Comparison of ENCODE assay signal across 8 cellular contexts in the genomic region with DNA sequence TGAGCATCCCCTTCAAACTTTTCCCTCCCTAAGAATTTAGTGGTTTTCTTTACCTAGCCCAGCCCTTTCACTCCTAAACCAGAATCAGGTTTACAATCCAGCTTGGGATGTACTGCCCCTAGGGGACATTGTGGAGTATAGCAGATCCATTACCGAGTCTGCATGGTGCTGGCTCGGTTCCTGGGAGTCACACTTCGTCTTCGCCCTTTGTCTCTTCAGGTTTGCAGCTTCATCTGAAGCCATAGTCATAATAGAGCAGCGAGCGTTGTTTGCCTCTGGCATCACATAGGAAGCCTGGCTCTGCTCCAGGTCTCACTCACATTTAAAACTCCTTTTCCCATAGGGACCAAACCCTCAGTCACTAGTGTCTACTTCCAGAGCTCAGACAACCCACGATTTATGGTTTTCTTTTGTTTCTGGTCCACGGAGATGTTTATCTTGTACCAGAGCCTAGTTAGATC. TPM values are rescaled to one million over a fixed set of nuclear protein-coding genes. Genes with fewer than 3 reads are reported as not detected.
DNase-seq lines count a peak whose midpoint lies in the region; ATAC-seq and TF ChIP-seq lines count a peak whose summit lies in the region.

No MANE protein-coding gene starts in this region.

- H3K79me2 ChIP-seq in MM.1S (ENCODE audit: low read length), result no peaks in the 10 kb centered on the region

- H3K4me1 Mint-ChIP-seq in osteocyte (ENCODE audit: unreplicated experiment), result peaks cover 12% of the 10 kb centered on the region

- no peak overlapping the region for H3K9ac ChIP-seq in MM.1S (ENCODE audit: low read length)

- TF ChIP-seq CTCF in AG04450 (IDR thresholded peaks at IDR 0.05; ENCODE audit: low read depth, low read length) (peak; percentile 85), GM13976 (IDR thresholded peaks at IDR 0.05; ENCODE audit: borderline replicate concordance, control extremely low read depth, extremely low read depth, insufficient read depth, missing control alignments) (peak; percentile 58), MM.1S (IDR thresholded peaks at IDR 0.05; ENCODE audit: low read length) (peak; percentile 77), osteocyte (IDR thresholded peaks at IDR 0.05) (peak; percentile 83)

- no peak overlapping the region for H2AFZ ChIP-seq in MM.1S (ENCODE audit: low read length)

- H3K9me2 ChIP-seq in MM.1S (replicated peaks; ENCODE audit: insufficient read depth, low read length), result no peaks in the 10 kb centered on the region

- in situ Hi-C loops in GM13976 (cut with MboI; ENCODE audit: low sequenced_read_pairs, unreplicated experiment), result loop anchor here (10.0 kb wide), 1 partner anchor 289 kb away; no protein-coding TSS in a partner anchor

- ATAC-seq in HG02610 (IDR thresholded peaks at IDR 0.05; ENCODE audit: unreplicated experiment), result peak; percentile 96

- no peaks in the 10 kb centered on the region for H4K20me1 ChIP-seq in MM.1S (ENCODE audit: insufficient read depth, low read length)

- H3K4me1 ChIP-seq in MM.1S (ENCODE audit: low read length), result no peaks in the 10 kb centered on the region
- H3K4me1 ChIP-seq in SJCRH30, result no peaks in the 10 kb centered on the region; the same call in none of the 2 replicates

- H3K27ac ChIP-seq in AG04450 (ENCODE audit: low read depth, low read length) (no peak overlapping the region), MM.1S (ENCODE audit: low read length) (no peak overlapping the region), SJCRH30 (no peak overlapping the region)

- peak overlapping the region; percentile 3 for H3K27ac Mint-ChIP-seq in osteocyte (ENCODE audit: unreplicated experiment)

- CTCF ChIA-PET in AG04450 (lab: Charles Lee), result interaction anchor here (0.8 to 3.1 kb wide), 12 partner anchors 9 to 297 kb away, joined by 3 to 47 read pairs (median 4); no protein-coding TSS in a partner anchor

- H3K4me3 Mint-ChIP-seq in osteocyte (ENCODE audit: unreplicated experiment), result no peak overlapping the region

- peaks cover 2% of the 10 kb centered on the region for H3K27me3 ChIP-seq in AG04450 (ENCODE audit: control insufficient read depth, insufficient read depth, low read length)
- H3K27me3 ChIP-seq in MM.1S (replicated peaks; ENCODE audit: insufficient read depth, low read length), result no peaks in the 10 kb centered on the region
- H3K27me3 ChIP-seq in SJCRH30, result no peaks in the 10 kb centered on the region

- H3K36me3 Mint-ChIP-seq in osteocyte (ENCODE audit: unreplicated experiment), result no peaks in the 10 kb centered on the region

- no peaks in the 10 kb centered on the region for H3K9me3 Mint-ChIP-seq in osteocyte (ENCODE audit: unreplicated experiment)

- POLR2A ChIA-PET in AG04450 (lab: Yijun Ruan, JAX), result no interaction called here

- H3K9me3 ChIP-seq in AG04450 (ENCODE audit: control insufficient read depth, insufficient read depth, low read length) (no peaks in the 10 kb centered on the region; the same call in 1 of the 2 replicates), MM.1S (replicated peaks; ENCODE audit: insufficient read depth, low read length) (no peaks in the 10 kb centered on the region), SJCRH30 (replicated peaks) (0 out of 2 replicates have a peak, but pooled peaks cover under 1% of the 10 kb centered on the region)

- H3K36me3 ChIP-seq in MM.1S (replicated peaks; ENCODE audit: insufficient read depth, low read length) (no peaks in the 10 kb centered on the region), SJCRH30 (no peaks in the 10 kb centered on the region)

- H3K4me3 ChIP-seq in AG04450 (ENCODE audit: low read depth, low read length) (no peak overlapping the region), MM.1S (ENCODE audit: low read length) (no peak overlapping the region), SJCRH30 (no peak overlapping the region)

- peaks cover 9% of the 10 kb centered on the region for H3K27me3 Mint-ChIP-seq in osteocyte (ENCODE audit: unreplicated experiment)

- H3F3A ChIP-seq in MM.1S (ENCODE audit: insufficient read depth, low read length), result no peaks in the 10 kb centered on the region

- DNase-seq in AG04450 (ENCODE audit: low read depth, low spot score) (no peak), GM13976 (ENCODE audit: low spot score) (peak; percentile 55), MM.1S (peak; percentile 38), SJCRH30 (peak; percentile 22 to 68), fibroblast of peridontal ligament (ENCODE audit: extremely low read depth) (peak; percentile 24), osteocyte (ENCODE audit: extremely low spot score, unreplicated experiment) (no peak), NCI-H226 (no peak)

- no peak overlapping the region for H3K4me2 ChIP-seq in MM.1S (ENCODE audit: low read depth, low read length)

RNA-seq across cellular contexts. Expression of a gene that starts 16.8 kb away (rescaled TPM):
- polyA plus RNA-seq in AG04450 (2011; rRNA removed), result 1.1 and 1.3 TPM in 2 replicates
- 1.5 and 1.7 TPM in 2 replicates for polyA minus RNA-seq in AG04450 (2011; rRNA and poly(A)+ RNA removed)
- total RNA-seq in SJCRH30 (2014; rRNA removed; shearing (Covaris generic)), result 10.4 and 11.5 TPM in 2 replicates
- total RNA-seq in osteocyte, result 1.8 and 2.1 TPM in 2 replicates

Comparison
In these comparisons a context has a peak if more than half of its experiments do, and no peak if none do; other contexts are left out.
1. DNase-seq: peak in GM13976 (single experiment), MM.1S (single experiment), SJCRH30 (2 of 2) and fibroblast of peridontal ligament (single experiment); none in AG04450 (single experiment), osteocyte (single experiment) and NCI-H226 (single experiment).
2. Peak in every context shown above with its lines, with median percentiles within 50 percentile points of each other: CTCF ChIP-seq.